ENCODE assay signal across 17 cellular contexts in the genomic region with DNA sequence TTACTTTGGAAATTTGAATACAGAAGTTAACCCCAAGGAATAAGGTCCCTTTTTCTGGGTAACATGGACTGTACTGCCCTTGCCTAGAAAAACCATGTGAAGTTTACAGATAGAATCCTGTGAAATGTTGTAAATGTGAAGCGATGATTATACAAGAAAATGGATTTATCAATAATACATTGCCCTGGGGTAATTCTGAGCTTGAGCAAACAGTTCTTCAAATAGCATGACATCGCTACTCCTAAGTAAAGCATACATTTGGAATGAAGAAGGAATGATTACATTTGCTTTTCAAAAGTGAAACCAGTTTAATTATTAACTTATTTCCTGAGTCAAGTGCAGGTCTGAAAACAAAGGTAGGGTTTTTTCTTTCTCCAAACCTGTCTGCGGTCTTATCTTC. TPM values are rescaled to one million over a fixed set of nuclear protein-coding genes. Genes with fewer than 3 reads are reported as not detected.
DNase-seq lines count a peak whose midpoint lies in the region; ATAC-seq and TF ChIP-seq lines count a peak whose summit lies in the region.
"Had no signal": no experiment of that assay in that cellular context is flagged by ENCODE, and none has a peak within 500 bp of the region (broad histone marks: within the 10 kb centered on the region; RNA-seq: fewer than 3 reads in every experiment).

No MANE protein-coding gene starts in this region.

- no peaks in the 10 kb centered on the region for H3K27me3 Mint-ChIP-seq in CD8-positive, alpha-beta memory T cell

- H3K27ac ChIP-seq in SK-N-MC (0 out of 2 replicates have a peak overlapping the region, but pooled peaks have one; percentile 21), vagina (no peak overlapping the region), coronary artery (no peak overlapping the region)
- no peak overlapping the region for H3K27ac ChIP-seq in CD8-positive, alpha-beta memory T cell (ENCODE audit: low read depth, low read length)
- H3K27ac ChIP-seq: right atrium auricular region, testis had no signal

- H3K9ac ChIP-seq in SK-N-MC (ENCODE audit: insufficient read length) = no peak overlapping the region

- no peaks in the 10 kb centered on the region for H3K27me3 ChIP-seq in vagina
- H3K27me3 ChIP-seq in CD8-positive, alpha-beta memory T cell (ENCODE audit: insufficient read depth, low read length, poor library complexity, severe bottlenecking) = no peaks in the 10 kb centered on the region
- H3K27me3 ChIP-seq: right atrium auricular region, testis had no signal

- DNase-seq in DMS53 treated with DMSO at 0.1 percent for 48 hours (lab: John Stamatoyannopoulos, UW; ENCODE audit: unreplicated experiment) (peak; percentile 75), SK-N-MC (ENCODE audit: low read depth, low spot score) (no peak), left colon (no peak), renal cortical epithelial cell (ENCODE audit: low read depth) (peak; percentile 77), vagina (ENCODE audit: extremely low spot score in 2 of 2) (no peak), coronary artery (ENCODE audit: low spot score) (no peak)
- no peak for DNase-seq in CD8-positive, alpha-beta memory T cell
- DNase-seq: activated naive CD8-positive, alpha-beta T cell treated with anti-CD3 and anti-CD28 coated beads, Interleukin-2, amount 10 ng/mL, durations not matched to agents 7 days and 5 days; hypothalamus; NCI-H2107; NCI-H69; stimulated activated CD4-positive, alpha-beta T cell treated with anti-CD3 and anti-CD28 coated beads, Interleukin-15, amount 100 ng/mL, for 24 hours; testis had no signal

- no peaks in the 10 kb centered on the region for H3K36me3 Mint-ChIP-seq in CD8-positive, alpha-beta memory T cell
- H3K36me3 Mint-ChIP-seq: activated naive CD8-positive, alpha-beta T cell treated with anti-CD3 and anti-CD28 coated beads, Interleukin-2, amount 10 ng/mL, durations not matched to agents 7 days and 5 days; brain had no signal

- CTCF ChIA-PET in CD8-positive, alpha-beta memory T cell (lab: Charles Lee) = interaction anchor here (1.1 kb wide), 1 partner anchor 10 kb away, joined by 3 read pairs; no protein-coding TSS in a partner anchor

- no peak overlapping the region; the same call in 1 of the 2 replicates for H3K4me3 ChIP-seq in SK-N-MC
- no peak overlapping the region for H3K4me3 ChIP-seq in vagina
- H3K4me3 ChIP-seq in CD8-positive, alpha-beta memory T cell (ENCODE audit: low read length) = no peak overlapping the region
- H3K4me3 ChIP-seq in coronary artery = no peak overlapping the region
- H3K4me3 ChIP-seq: right atrium auricular region, testis had no signal

- intact Hi-C loops in left colon (cut with DNase I, micrococcal nuclease) = no loop called here
- intact Hi-C loops in vagina (cut with DNase I) = no loop called here

- no peaks in the 10 kb centered on the region for H3K4me1 ChIP-seq in vagina
- no peaks in the 10 kb centered on the region for H3K4me1 ChIP-seq in CD8-positive, alpha-beta memory T cell (ENCODE audit: insufficient read depth, low read length)
- H3K4me1 ChIP-seq: right atrium auricular region, testis had no signal

- H3K9me3 ChIP-seq in SK-N-MC (ENCODE audit: low read depth, low read length) = no peaks in the 10 kb centered on the region
- H3K9me3 ChIP-seq in vagina = no peaks in the 10 kb centered on the region
- H3K9me3 ChIP-seq in CD8-positive, alpha-beta memory T cell (ENCODE audit: low read length) = no peaks in the 10 kb centered on the region
- H3K9me3 ChIP-seq: right atrium auricular region, testis had no signal

- TF ChIP-seq CTCF in vagina (IDR thresholded peaks at IDR 0.05) = no peak
- TF ChIP-seq CTCF in coronary artery (IDR thresholded peaks at IDR 0.05) = no peak

- H3K27ac Mint-ChIP-seq in CD8-positive, alpha-beta memory T cell = no peak overlapping the region
- H3K27ac Mint-ChIP-seq: activated naive CD8-positive, alpha-beta T cell treated with anti-CD3 and anti-CD28 coated beads, Interleukin-2, amount 10 ng/mL, durations not matched to agents 7 days and 5 days; activated T-helper 1 cell treated with anti-CD3 and anti-CD28 coated beads, Interleukin-12 subunit alpha, Interleukin-12 subunit beta, Interleukin-2, Interleukin-4 antibody, amounts not matched to agents 30 ng/mL and 10 ng/mL and 1 ng/mL, durations not matched to agents 14 hours and 24 hours and 36 hours had no signal

- H3K36me3 ChIP-seq in SK-N-MC (ENCODE audit: insufficient read depth, low read length) = no peaks in the 10 kb centered on the region
- H3K36me3 ChIP-seq in vagina = no peaks in the 10 kb centered on the region
- H3K36me3 ChIP-seq in CD8-positive, alpha-beta memory T cell (ENCODE audit: insufficient read depth, low read length) = no peaks in the 10 kb centered on the region
- H3K36me3 ChIP-seq: right atrium auricular region had no signal

- TF ChIP-seq POLR2A in vagina (IDR thresholded peaks at IDR 0.05) = no peak

- POLR2A ChIA-PET in CD8-positive, alpha-beta memory T cell (lab: Charles Lee) = no interaction called here

- no peaks in the 10 kb centered on the region for H3K4me1 Mint-ChIP-seq in CD8-positive, alpha-beta memory T cell
- H3K4me1 Mint-ChIP-seq: activated naive CD8-positive, alpha-beta T cell treated with anti-CD3 and anti-CD28 coated beads, Interleukin-2, amount 10 ng/mL, durations not matched to agents 7 days and 5 days had no signal

- peaks cover 0 to 10% (median 0%) of the 10 kb centered on the region in 5 donors for H3K9me3 Mint-ChIP-seq in CD8-positive, alpha-beta memory T cell

- ATAC-seq in left colon (peak; percentile 91), HG02623 (IDR thresholded peaks at IDR 0.05; ENCODE audit: unreplicated experiment) (no peak)

- no peak overlapping the region for H3K4me3 Mint-ChIP-seq in CD8-positive, alpha-beta memory T cell
- H3K4me3 Mint-ChIP-seq: activated naive CD8-positive, alpha-beta T cell treated with anti-CD3 and anti-CD28 coated beads, Interleukin-2, amount 10 ng/mL, durations not matched to agents 7 days and 5 days; activated T-helper 1 cell treated with anti-CD3 and anti-CD28 coated beads, Interleukin-12 subunit alpha, Interleukin-12 subunit beta, Interleukin-2, Interleukin-4 antibody, amounts not matched to agents 30 ng/mL and 10 ng/mL and 1 ng/mL, durations not matched to agents 14 hours and 24 hours and 36 hours had no signal

RNA-seq across cellular contexts. Expression of gene FZD8, which starts 43.3 kb away (rescaled TPM):
- total RNA-seq in left colon (10 to 100 TPM; 13.9 to 25.5 TPM), renal cortical epithelial cell (8.9 and 15.8 TPM in 2 replicates), vagina (7.6 TPM)
- total RNA-seq in CD8-positive, alpha-beta memory T cell = under 1 TPM; 0.50 to 0.55 TPM
- polyA plus RNA-seq in CD8-positive, alpha-beta memory T cell = not detected

Comparison
In these comparisons a context has a peak if more than half of its experiments do, and no peak if none do; other contexts are left out.
1. DNase-seq: peak in DMS53 treated with DMSO at 0.1 percent for 48 hours (single experiment) and renal cortical epithelial cell (single experiment); none in SK-N-MC (single experiment), left colon (0 of 2), vagina (0 of 2), CD8-positive, alpha-beta memory T cell (0 of 5) and coronary artery (single experiment).